ENCODE assay signal across 11 cellular contexts in genomic region chr15:69126054-69126469, GRCh38. TPM values are rescaled to one million over a fixed set of nuclear protein-coding genes. Genes with fewer than 3 reads are reported as not detected.
A peak's percentile ranks its signal among the peaks of the same experiment; 100 is the strongest.
DNase-seq lines count a peak whose midpoint lies in the region; ATAC-seq, FAIRE-seq and TF ChIP-seq lines count a peak whose summit lies in the region.
"Had no signal": no experiment of that assay in that cellular context is flagged by ENCODE, and none has a peak within 500 bp of the region (broad histone marks: within the 10 kb centered on the region; RNA-seq: fewer than 3 reads in every experiment).

No MANE protein-coding gene starts in this region.

- CTCF ChIA-PET in endothelial cell of umbilical vein (lab: Charles Lee) = no interaction called here

- H3K27me3 ChIP-seq in endothelial cell of umbilical vein (ENCODE audit: control insufficient read depth in 2 of 2, insufficient read depth in 2 of 2, low read length in 2 of 2) = peaks cover 0 to 3% of the 10 kb centered on the region in 2 experiments

- no peak overlapping the region for H3K27ac ChIP-seq in endothelial cell of umbilical vein (ENCODE audit: insufficient read depth, low read depth, low read length)

- H3K36me3 ChIP-seq in endothelial cell of umbilical vein (ENCODE audit: control insufficient read depth in 2 of 2, extremely low read depth in 1 of 2, insufficient read depth in 2 of 2, low read length in 2 of 2) = no peaks in the 10 kb centered on the region

- H3K9ac ChIP-seq in endothelial cell of umbilical vein (replicated peaks; ENCODE audit: extremely low read depth, insufficient read depth, low read length) = no peak overlapping the region

- FAIRE-seq in endothelial cell of umbilical vein (lab: Jason Lieb, UNC) = no peak
- FAIRE-seq: G401.6 had no signal

- peaks cover 26% of the 10 kb centered on the region for H3K4me1 Mint-ChIP-seq in osteocyte (ENCODE audit: unreplicated experiment)
- H3K4me1 Mint-ChIP-seq: central memory CD8-positive, alpha-beta T cell had no signal

- no peak for TF ChIP-seq POLR2A in endothelial cell of umbilical vein (IDR thresholded peaks at IDR 0.05; ENCODE audit: low read depth, low read length)

- ATAC-seq in GM21529 (IDR thresholded peaks at IDR 0.05; ENCODE audit: unreplicated experiment) = no peak

- TF ChIP-seq CTCF in endothelial cell of umbilical vein (IDR thresholded peaks at IDR 0.05; ENCODE audit: extremely low read depth in 1 of 2, insufficient read depth in 1 of 2, low read depth in 1 of 2, low read length in 2 of 2) (no peak), osteocyte (IDR thresholded peaks at IDR 0.05) (no peak)

- H3K79me2 ChIP-seq in endothelial cell of umbilical vein (ENCODE audit: control insufficient read depth, insufficient read depth, low read length) = no peaks in the 10 kb centered on the region

- no peak overlapping the region for H3K4me2 ChIP-seq in endothelial cell of umbilical vein (ENCODE audit: insufficient read depth, low read length)

- intact Hi-C loops in endothelial cell of umbilical vein (cut with micrococcal nuclease) = no loop called here

- H2AFZ ChIP-seq in endothelial cell of umbilical vein (ENCODE audit: low read depth, low read length) = no peak overlapping the region

- H3K4me3 ChIP-seq in endothelial cell of umbilical vein (replicated peaks in 1 of 3; ENCODE audit: insufficient read depth in 1 of 3, low read depth in 1 of 3, low read length in 3 of 3) = no peak overlapping the region

- no TSS peak for BruUV-seq in endothelial cell of umbilical vein (replicated peaks; lab: Mats Ljungman, UMichigan)

- peak; percentile 79 for DNase-seq in NCI-H2107 treated with DMSO at 0.1 percent for 48 hours (lab: John Stamatoyannopoulos, UW; ENCODE audit: unreplicated experiment)
- DNase-seq in NCI-H2107 (lab: John Stamatoyannopoulos, UW) = no peak
- DNase-seq in NCI-H226 = peak; percentile 17
- DNase-seq in endothelial cell of umbilical vein (ENCODE audit: low read depth, low spot score) = peak; percentile 7
- DNase-seq in osteocyte (ENCODE audit: extremely low spot score, unreplicated experiment) = no peak
- DNase-seq in NCI-H82 (lab: John Stamatoyannopoulos, UW) = no peak
- no peak for DNase-seq in medulla oblongata (ENCODE audit: extremely low spot score)

- no peaks in the 10 kb centered on the region for H3K4me1 ChIP-seq in endothelial cell of umbilical vein (ENCODE audit: control insufficient read depth, extremely low read depth, insufficient read depth, low read length)

- H3K36me3 Mint-ChIP-seq in osteocyte (ENCODE audit: unreplicated experiment) = no peaks in the 10 kb centered on the region

- dilution Hi-C loops in endothelial cell of umbilical vein (cut with MboI; ENCODE audit: extremely low pct_ligation_motif_present, low sequenced_read_pairs) = no loop called here

- H3K9me3 Mint-ChIP-seq in osteocyte (ENCODE audit: unreplicated experiment) = no peaks in the 10 kb centered on the region
- H3K9me3 Mint-ChIP-seq: central memory CD8-positive, alpha-beta T cell; T-helper 1 cell treated with Interleukin-12 subunit alpha and Interleukin-12 subunit beta and Interleukin-4 antibody, amounts not matched to agents 30 μg/mL and 1 μg/mL, for 36 hours had no signal

- H3K27me3 Mint-ChIP-seq in osteocyte (ENCODE audit: unreplicated experiment) = peaks cover 8% of the 10 kb centered on the region
- H3K27me3 Mint-ChIP-seq: central memory CD8-positive, alpha-beta T cell had no signal

- no peak overlapping the region for H3K4me3 Mint-ChIP-seq in osteocyte (ENCODE audit: unreplicated experiment)
- H3K4me3 Mint-ChIP-seq: central memory CD8-positive, alpha-beta T cell; T-helper 1 cell treated with Interleukin-12 subunit alpha and Interleukin-12 subunit beta and Interleukin-4 antibody, amounts not matched to agents 30 μg/mL and 1 μg/mL, for 36 hours had no signal

- H3K9me1 ChIP-seq in endothelial cell of umbilical vein (replicated peaks; ENCODE audit: control insufficient read depth, extremely low read depth, insufficient read depth, low read length) = no peaks in the 10 kb centered on the region

- no peaks in the 10 kb centered on the region for H4K20me1 ChIP-seq in endothelial cell of umbilical vein (replicated peaks; ENCODE audit: control insufficient read depth, extremely low read depth, insufficient read depth, low read length)

- H3K9me3 ChIP-seq in endothelial cell of umbilical vein (replicated peaks; ENCODE audit: control insufficient read depth, insufficient read depth, low read length) = no peaks in the 10 kb centered on the region

- peak overlapping the region; percentile 68 for H3K27ac Mint-ChIP-seq in osteocyte (ENCODE audit: unreplicated experiment)
- H3K27ac Mint-ChIP-seq: T-helper 1 cell treated with Interleukin-12 subunit alpha and Interleukin-12 subunit beta and Interleukin-4 antibody, amounts not matched to agents 30 μg/mL and 1 μg/mL, for 36 hours had no signal

- POLR2A ChIA-PET in endothelial cell of umbilical vein (lab: Charles Lee) = no interaction called here

TF ChIP-seq in endothelial cell of umbilical vein, 7 proteins besides CTCF, POLR2A, EP300 and RAD21:
- TF ChIP-seq EZH2 (IDR thresholded peaks at IDR 0.05; ENCODE audit: borderline replicate concordance, low read depth, low read length, severe bottlenecking) = no peak
- no peak for TF ChIP-seq FOS (IDR thresholded peaks at IDR 0.05; ENCODE audit: borderline replicate concordance, insufficient read depth, low read length)
- no peak for TF ChIP-seq JUN (IDR thresholded peaks at IDR 0.05; ENCODE audit: borderline replicate concordance, insufficient read depth, insufficient read length, low read depth)
- TF ChIP-seq MYC (IDR thresholded peaks at IDR 0.05; ENCODE audit: low read depth, low read length) = no peak
- TF ChIP-seq POLR2AphosphoS5 (IDR thresholded peaks at IDR 0.05; ENCODE audit: insufficient read depth, low read depth, low read length) = no peak
- TF ChIP-seq MAX (IDR thresholded peaks at IDR 0.05; ENCODE audit: insufficient read depth, insufficient read length) = no peak
- TF ChIP-seq GATA2 (IDR thresholded peaks at IDR 0.05; ENCODE audit: insufficient read depth, insufficient read length, low read depth, low read length) = no peak

RNA-seq across cellular contexts. Expression of gene GLCE, which starts 34.4 kb away (rescaled TPM):
- total RNA-seq in endothelial cell of umbilical vein (79.8 and 86.6 TPM in 2 replicates), osteocyte (19.5 and 19.9 TPM in 2 replicates)
- 45.4 and 48.1 TPM in 2 replicates for polyA plus RNA-seq in endothelial cell of umbilical vein
- 57.1 and 60.9 TPM in 2 replicates for polyA plus RNA-seq in endothelial cell of umbilical vein (2011; cell fraction: cytosol; rRNA removed)
- polyA plus RNA-seq in endothelial cell of umbilical vein (2011; cell fraction: nucleus; rRNA removed) = 53.8 and 63.7 TPM in 2 replicates
- 55.5 and 102 TPM in 2 replicates for polyA plus RNA-seq in endothelial cell of umbilical vein (2012)
- polyA minus RNA-seq in endothelial cell of umbilical vein = 95.8 and 97.0 TPM in 2 replicates
- polyA minus RNA-seq in endothelial cell of umbilical vein (2011; cell fraction: cytosol; rRNA and poly(A)+ RNA removed) = 9.9 TPM
- 62.0 and 86.7 TPM in 2 replicates for polyA minus RNA-seq in endothelial cell of umbilical vein (2011; cell fraction: nucleus; rRNA and poly(A)+ RNA removed)

Comparison
In these comparisons a context has a peak if more than half of its experiments do, and no peak if none do; other contexts are left out.
1. DNase-seq: peak in NCI-H2107 treated with DMSO at 0.1 percent for 48 hours (single experiment), NCI-H226 (single experiment) and endothelial cell of umbilical vein (single experiment); none in NCI-H2107 (single experiment), osteocyte (single experiment), NCI-H82 (single experiment) and medulla oblongata (single experiment).